ENCODE assay signal across 17 cellular contexts in genomic region chr12:2680676-2681039, GRCh38.
DNase-seq lines count a peak whose midpoint lies in the region; ATAC-seq and TF ChIP-seq lines count a peak whose summit lies in the region.
"Had no signal": no experiment of that assay in that cellular context is flagged by ENCODE, and none has a peak within 500 bp of the region (broad histone marks: within the 10 kb centered on the region; RNA-seq: fewer than 3 reads in every experiment).

No MANE protein-coding gene starts in this region.

- H3K4me1 ChIP-seq in neuronal stem cell (ENCODE audit: control insufficient read depth in 2 of 2, insufficient read depth in 1 of 2, low read depth in 1 of 2, low read length in 2 of 2): peaks cover 0 to 13% of the 10 kb centered on the region in 2 donors

- TF ChIP-seq CTCF in dorsolateral prefrontal cortex (IDR thresholded peaks at IDR 0.05 in 54 of 56, conservative IDR thresholded peaks at IDR 0.05 in 2 of 56; ENCODE audit: low read depth in 1 of 56, partially characterized antibody in 56 of 56): no peak

- H3K18ac ChIP-seq in neuronal stem cell (ENCODE audit: low read length): no peak overlapping the region

- H3K23ac ChIP-seq in neuronal stem cell (ENCODE audit: low read depth, low read length, poor library complexity): no peak overlapping the region

- no peaks in the 10 kb centered on the region for H3K9me3 Mint-ChIP-seq in activated CD4-positive, alpha-beta T cell treated with anti-CD3 and anti-CD28 coated beads, Interleukin-2, amount 10 ng/mL, durations not matched to agents 24 days and 14 days

- peak; percentile 49 for DNase-seq in activated CD4-positive, alpha-beta T cell treated with anti-CD3 and anti-CD28 coated beads, Interleukin-2, amount 10 ng/mL, durations not matched to agents 24 days and 14 days
- no peak for DNase-seq in activated CD4-positive, alpha-beta T cell treated with anti-CD3 and anti-CD28 coated beads for 1 hour
- no peak for DNase-seq in dorsolateral prefrontal cortex
- DNase-seq in neuronal stem cell (ENCODE audit: low spot score): no peak
- no peak for DNase-seq in stimulated activated naive CD8-positive, alpha-beta T cell treated with anti-CD3 and anti-CD28 coated beads, Interleukin-15, Interleukin-2, amounts not matched to agents 100 U/mL and 50 U/mL, for 24 hours
- no peak for DNase-seq in NCI-H146 treated with DMSO at 0.1 percent for 48 hours (lab: John Stamatoyannopoulos, UW; ENCODE audit: unreplicated experiment)
- DNase-seq in SK-N-DZ (ENCODE audit: low spot score): no peak
- no peak for DNase-seq in NK-92 treated with Interleukin-12 subunit alpha and Interleukin-12 subunit beta, amount 100 ng/mL, for 24 hours (lab: John Stamatoyannopoulos, UW)
- DNase-seq: ACHN; CD4-positive, alpha-beta memory T cell; COR-L47; DMS153; GF-D8; HCEC 1CT; HFFc6 had no signal

- no peak overlapping the region for H2BK12ac ChIP-seq in neuronal stem cell (ENCODE audit: low read length)

- H3K36me3 ChIP-seq in neuronal stem cell (replicated peaks in 1 of 2; ENCODE audit: control insufficient read depth in 2 of 2, insufficient read depth in 2 of 2, low read length in 2 of 2): no peaks in the 10 kb centered on the region

- no peaks in the 10 kb centered on the region for H3K27me3 ChIP-seq in dorsolateral prefrontal cortex
- H3K27me3 ChIP-seq in neuronal stem cell (ENCODE audit: control insufficient read depth in 3 of 3, insufficient read depth in 3 of 3, low read depth in 1 of 3, low read length in 3 of 3): no peaks in the 10 kb centered on the region

- H3K79me1 ChIP-seq in neuronal stem cell (ENCODE audit: low read depth, low read length): no peaks in the 10 kb centered on the region

- no CpG with 5 or more reads among the region's 3 CpGs for WGBS in neuronal stem cell (ENCODE audit: extremely low coverage in 2 of 2, insufficient read length in 2 of 2, insufficient replicate concordance in 1 of 2), 2 donors

- H3K27ac ChIP-seq in dorsolateral prefrontal cortex (peak overlapping the region in 53 of 59 donors; percentile 10 to 84 (median 56)), neuronal stem cell (replicated peaks; ENCODE audit: low read length) (no peak overlapping the region)
- H3K27ac ChIP-seq: C4-2B, HL-60 had no signal

- H3K4me3 ChIP-seq in dorsolateral prefrontal cortex (no peak overlapping the region), neuronal stem cell (ENCODE audit: low read length in 2 of 2) (no peak overlapping the region)

- no peak overlapping the region for H3K4me2 ChIP-seq in neuronal stem cell (ENCODE audit: insufficient read depth, low read length, poor library complexity, severe bottlenecking)

- no peak overlapping the region for H3K4me3 Mint-ChIP-seq in activated CD4-positive, alpha-beta T cell treated with anti-CD3 and anti-CD28 coated beads, Interleukin-2, amount 10 ng/mL, durations not matched to agents 24 days and 14 days
- H3K4me3 Mint-ChIP-seq: CD4-positive, alpha-beta memory T cell; HFFc6 had no signal

- H2BK15ac ChIP-seq in neuronal stem cell (ENCODE audit: low read length): no peak overlapping the region

- no peaks in the 10 kb centered on the region for H3K9me3 ChIP-seq in neuronal stem cell (replicated peaks in 1 of 2; ENCODE audit: control insufficient read depth in 2 of 2, insufficient read depth in 1 of 2, low read depth in 1 of 2, low read length in 2 of 2)

- peak overlapping the region; percentile 36 for H2AK5ac ChIP-seq in neuronal stem cell (ENCODE audit: low read depth, low read length)

- no peak overlapping the region for H2AFZ ChIP-seq in neuronal stem cell (ENCODE audit: low read length)

- no peaks in the 10 kb centered on the region for H3K36me3 Mint-ChIP-seq in activated CD4-positive, alpha-beta T cell treated with anti-CD3 and anti-CD28 coated beads, Interleukin-2, amount 10 ng/mL, durations not matched to agents 24 days and 14 days (ENCODE audit: low read depth)

- H3K4me1 Mint-ChIP-seq in activated CD4-positive, alpha-beta T cell treated with anti-CD3 and anti-CD28 coated beads, Interleukin-2, amount 10 ng/mL, durations not matched to agents 24 days and 14 days: peaks cover 2% of the 10 kb centered on the region

- no peaks in the 10 kb centered on the region for H3K27me3 Mint-ChIP-seq in activated CD4-positive, alpha-beta T cell treated with anti-CD3 and anti-CD28 coated beads, Interleukin-2, amount 10 ng/mL, durations not matched to agents 24 days and 14 days

- no peak overlapping the region for H4K8ac ChIP-seq in neuronal stem cell (ENCODE audit: low read depth, low read length)

- H3K4ac ChIP-seq in neuronal stem cell (ENCODE audit: low read length): no peak overlapping the region

- no peak for ATAC-seq in stimulated activated naive CD8-positive, alpha-beta T cell treated with anti-CD3 and anti-CD28 coated beads, Interleukin-15, Interleukin-2, amounts not matched to agents 100 U/mL and 50 U/mL, for 24 hours

- H2BK120ac ChIP-seq in neuronal stem cell (ENCODE audit: low read depth, low read length): no peak overlapping the region

- no peak overlapping the region for H2BK5ac ChIP-seq in neuronal stem cell (ENCODE audit: low read length)

- no peak overlapping the region for H3K14ac ChIP-seq in neuronal stem cell (ENCODE audit: low read length)

- no peak overlapping the region for H3K27ac Mint-ChIP-seq in activated CD4-positive, alpha-beta T cell treated with anti-CD3 and anti-CD28 coated beads, Interleukin-2, amount 10 ng/mL, durations not matched to agents 24 days and 14 days
- H3K27ac Mint-ChIP-seq: HFFc6 had no signal

- intact Hi-C loops in activated CD4-positive, alpha-beta T cell treated with anti-CD3 and anti-CD28 coated beads, Interleukin-2, amount 10 ng/mL, durations not matched to agents 24 days and 14 days (cut with micrococcal nuclease): no loop called here
- intact Hi-C loops in dorsolateral prefrontal cortex (cut with DNase I): no loop called here

- no peak overlapping the region for H4K91ac ChIP-seq in neuronal stem cell (ENCODE audit: low read depth, low read length, poor library complexity)

- no peak overlapping the region for H3K9ac ChIP-seq in neuronal stem cell (ENCODE audit: low read depth, low read length, poor library complexity)
